1 cellular context compared by ENCODE assay signal in the genomic region with DNA sequence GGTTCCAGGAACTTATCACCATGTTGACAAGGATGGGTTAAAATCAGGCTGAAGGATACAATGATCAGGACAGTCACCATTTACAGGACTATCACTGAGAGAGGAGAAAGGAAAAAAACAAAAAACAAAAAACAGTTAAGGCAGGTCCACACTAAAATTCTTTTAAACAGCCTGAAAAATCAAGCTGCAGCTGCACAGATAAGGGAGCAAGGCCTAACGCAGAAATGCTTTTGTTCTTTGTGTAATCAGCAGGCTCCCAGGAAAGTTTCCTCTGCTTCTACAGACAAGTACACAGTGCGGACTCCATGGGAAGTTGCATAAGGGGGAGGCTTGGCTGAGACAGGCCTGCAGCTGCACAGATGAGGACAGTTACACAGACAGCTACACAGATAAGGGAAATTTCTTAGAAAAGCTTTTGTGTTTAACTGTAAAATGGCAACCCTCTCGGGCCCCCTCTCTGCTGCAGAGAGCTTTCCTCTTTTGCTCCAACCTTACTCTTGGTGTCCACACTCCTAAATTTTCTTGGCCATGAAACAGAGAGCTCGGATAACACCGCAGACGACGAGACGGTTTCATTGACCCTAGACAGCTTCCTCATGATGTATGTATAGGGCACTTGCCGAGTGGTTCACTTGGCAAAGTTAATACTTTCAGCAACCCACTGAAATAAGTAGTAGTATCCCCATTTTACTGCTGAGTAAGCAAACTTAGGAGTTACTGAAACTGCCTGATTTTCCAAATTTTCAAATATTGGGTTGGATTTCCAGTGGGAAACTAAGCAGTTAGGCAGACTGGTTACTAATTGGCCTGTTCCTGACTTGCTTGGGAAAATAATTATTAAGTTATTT.
TF ChIP-seq lines count a peak whose summit lies in the region.

No MANE protein-coding gene starts in this region.

TF ChIP-seq in K562, 482 proteins besides CTCF, POLR2A, EP300 and RAD21 (continued from another document and continues in another):
- TF ChIP-seq RREB1 (CRISPR knock-in tag; IDR thresholded peaks at IDR 0.05) (no peak), FOSL1 (tag; conservative IDR thresholded peaks at IDR 0.05) (peak; percentile 69), PTBP1 (IDR thresholded peaks at IDR 0.05; ENCODE audit: low read depth, low read length) (peak; percentile 79; the same call in 1 of the 2 replicates), ZNF354B (CRISPR knock-in tag; IDR thresholded peaks at IDR 0.05) (no peak), ZNF197 (CRISPR knock-in tag; IDR thresholded peaks at IDR 0.05; ENCODE audit: low read depth) (no peak), CLOCK (CRISPR knock-in tag; IDR thresholded peaks at IDR 0.05; ENCODE audit: borderline replicate concordance) (no peak), PRPF4 (IDR thresholded peaks at IDR 0.05; ENCODE audit: insufficient read depth, low read depth, low read length, poor library complexity, severe bottlenecking) (no peak), NFIC (IDR thresholded peaks at IDR 0.05) (peak; percentile 95), ZNF133 (CRISPR knock-in tag; IDR thresholded peaks at IDR 0.05) (no peak), KDM2B (CRISPR knock-in tag; IDR thresholded peaks at IDR 0.05) (no peak), PHF8 (IDR thresholded peaks at IDR 0.05; ENCODE audit: borderline replicate concordance, low read length) (no peak), ZNF780A (CRISPR knock-in tag; IDR thresholded peaks at IDR 0.05) (no peak), CBX2 (IDR thresholded peaks at IDR 0.05; ENCODE audit: insufficient read depth, low read length, poor library complexity, severe bottlenecking) (no peak), ATF3 (IDR thresholded peaks at IDR 0.05) (peak; percentile 68; the same call in 1 of the 2 replicates), ATF3 (CRISPR knock-in tag; conservative IDR thresholded peaks at IDR 0.05) (no peak), POLR2H (tag; IDR thresholded peaks at IDR 0.05; ENCODE audit: low read depth) (peak; percentile 72), SRF (CRISPR knock-in tag; IDR thresholded peaks at IDR 0.05) (no peak), RBM15 (IDR thresholded peaks at IDR 0.05; ENCODE audit: insufficient read depth, low read length) (no peak), ZBTB17 (CRISPR knock-in tag; IDR thresholded peaks at IDR 0.05) (no peak), EP400 (IDR thresholded peaks at IDR 0.05) (peak; percentile 51), GABPB1 (CRISPR knock-in tag; IDR thresholded peaks at IDR 0.05) (peak; percentile 30; the same call in 1 of the 2 replicates), CEBPG (CRISPR knock-in tag; IDR thresholded peaks at IDR 0.05) (peak; percentile 83), CEBPG (tag; conservative IDR thresholded peaks at IDR 0.05 in 1 of 2, IDR thresholded peaks at IDR 0.05 in 1 of 2) (peak; percentile 77 to 83), HNRNPLL (IDR thresholded peaks at IDR 0.05; ENCODE audit: low read depth, low read length, poor library complexity, severe bottlenecking) (no peak), SMARCA4 (IDR thresholded peaks at IDR 0.05) (peak; percentile 97)
- TF ChIP-seq, protein P1, sequence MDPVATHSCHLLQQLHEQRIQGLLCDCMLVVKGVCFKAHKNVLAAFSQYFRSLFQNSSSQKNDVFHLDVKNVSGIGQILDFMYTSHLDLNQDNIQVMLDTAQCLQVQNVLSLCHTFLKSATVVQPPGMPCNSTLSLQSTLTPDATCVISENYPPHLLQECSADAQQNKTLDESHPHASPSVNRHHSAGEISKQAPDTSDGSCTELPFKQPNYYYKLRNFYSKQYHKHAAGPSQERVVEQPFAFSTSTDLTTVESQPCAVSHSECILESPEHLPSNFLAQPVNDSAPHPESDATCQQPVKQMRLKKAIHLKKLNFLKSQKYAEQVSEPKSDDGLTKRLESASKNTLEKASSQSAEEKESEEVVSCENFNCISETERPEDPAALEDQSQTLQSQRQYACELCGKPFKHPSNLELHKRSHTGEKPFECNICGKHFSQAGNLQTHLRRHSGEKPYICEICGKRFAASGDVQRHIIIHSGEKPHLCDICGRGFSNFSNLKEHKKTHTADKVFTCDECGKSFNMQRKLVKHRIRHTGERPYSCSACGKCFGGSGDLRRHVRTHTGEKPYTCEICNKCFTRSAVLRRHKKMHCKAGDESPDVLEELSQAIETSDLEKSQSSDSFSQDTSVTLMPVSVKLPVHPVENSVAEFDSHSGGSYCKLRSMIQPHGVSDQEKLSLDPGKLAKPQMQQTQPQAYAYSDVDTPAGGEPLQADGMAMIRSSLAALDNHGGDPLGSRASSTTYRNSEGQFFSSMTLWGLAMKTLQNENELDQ (CRISPR knock-in tag; IDR thresholded peaks at IDR 0.05; ENCODE audit: borderline replicate concordance) = no peak
- TF ChIP-seq, protein P2, sequence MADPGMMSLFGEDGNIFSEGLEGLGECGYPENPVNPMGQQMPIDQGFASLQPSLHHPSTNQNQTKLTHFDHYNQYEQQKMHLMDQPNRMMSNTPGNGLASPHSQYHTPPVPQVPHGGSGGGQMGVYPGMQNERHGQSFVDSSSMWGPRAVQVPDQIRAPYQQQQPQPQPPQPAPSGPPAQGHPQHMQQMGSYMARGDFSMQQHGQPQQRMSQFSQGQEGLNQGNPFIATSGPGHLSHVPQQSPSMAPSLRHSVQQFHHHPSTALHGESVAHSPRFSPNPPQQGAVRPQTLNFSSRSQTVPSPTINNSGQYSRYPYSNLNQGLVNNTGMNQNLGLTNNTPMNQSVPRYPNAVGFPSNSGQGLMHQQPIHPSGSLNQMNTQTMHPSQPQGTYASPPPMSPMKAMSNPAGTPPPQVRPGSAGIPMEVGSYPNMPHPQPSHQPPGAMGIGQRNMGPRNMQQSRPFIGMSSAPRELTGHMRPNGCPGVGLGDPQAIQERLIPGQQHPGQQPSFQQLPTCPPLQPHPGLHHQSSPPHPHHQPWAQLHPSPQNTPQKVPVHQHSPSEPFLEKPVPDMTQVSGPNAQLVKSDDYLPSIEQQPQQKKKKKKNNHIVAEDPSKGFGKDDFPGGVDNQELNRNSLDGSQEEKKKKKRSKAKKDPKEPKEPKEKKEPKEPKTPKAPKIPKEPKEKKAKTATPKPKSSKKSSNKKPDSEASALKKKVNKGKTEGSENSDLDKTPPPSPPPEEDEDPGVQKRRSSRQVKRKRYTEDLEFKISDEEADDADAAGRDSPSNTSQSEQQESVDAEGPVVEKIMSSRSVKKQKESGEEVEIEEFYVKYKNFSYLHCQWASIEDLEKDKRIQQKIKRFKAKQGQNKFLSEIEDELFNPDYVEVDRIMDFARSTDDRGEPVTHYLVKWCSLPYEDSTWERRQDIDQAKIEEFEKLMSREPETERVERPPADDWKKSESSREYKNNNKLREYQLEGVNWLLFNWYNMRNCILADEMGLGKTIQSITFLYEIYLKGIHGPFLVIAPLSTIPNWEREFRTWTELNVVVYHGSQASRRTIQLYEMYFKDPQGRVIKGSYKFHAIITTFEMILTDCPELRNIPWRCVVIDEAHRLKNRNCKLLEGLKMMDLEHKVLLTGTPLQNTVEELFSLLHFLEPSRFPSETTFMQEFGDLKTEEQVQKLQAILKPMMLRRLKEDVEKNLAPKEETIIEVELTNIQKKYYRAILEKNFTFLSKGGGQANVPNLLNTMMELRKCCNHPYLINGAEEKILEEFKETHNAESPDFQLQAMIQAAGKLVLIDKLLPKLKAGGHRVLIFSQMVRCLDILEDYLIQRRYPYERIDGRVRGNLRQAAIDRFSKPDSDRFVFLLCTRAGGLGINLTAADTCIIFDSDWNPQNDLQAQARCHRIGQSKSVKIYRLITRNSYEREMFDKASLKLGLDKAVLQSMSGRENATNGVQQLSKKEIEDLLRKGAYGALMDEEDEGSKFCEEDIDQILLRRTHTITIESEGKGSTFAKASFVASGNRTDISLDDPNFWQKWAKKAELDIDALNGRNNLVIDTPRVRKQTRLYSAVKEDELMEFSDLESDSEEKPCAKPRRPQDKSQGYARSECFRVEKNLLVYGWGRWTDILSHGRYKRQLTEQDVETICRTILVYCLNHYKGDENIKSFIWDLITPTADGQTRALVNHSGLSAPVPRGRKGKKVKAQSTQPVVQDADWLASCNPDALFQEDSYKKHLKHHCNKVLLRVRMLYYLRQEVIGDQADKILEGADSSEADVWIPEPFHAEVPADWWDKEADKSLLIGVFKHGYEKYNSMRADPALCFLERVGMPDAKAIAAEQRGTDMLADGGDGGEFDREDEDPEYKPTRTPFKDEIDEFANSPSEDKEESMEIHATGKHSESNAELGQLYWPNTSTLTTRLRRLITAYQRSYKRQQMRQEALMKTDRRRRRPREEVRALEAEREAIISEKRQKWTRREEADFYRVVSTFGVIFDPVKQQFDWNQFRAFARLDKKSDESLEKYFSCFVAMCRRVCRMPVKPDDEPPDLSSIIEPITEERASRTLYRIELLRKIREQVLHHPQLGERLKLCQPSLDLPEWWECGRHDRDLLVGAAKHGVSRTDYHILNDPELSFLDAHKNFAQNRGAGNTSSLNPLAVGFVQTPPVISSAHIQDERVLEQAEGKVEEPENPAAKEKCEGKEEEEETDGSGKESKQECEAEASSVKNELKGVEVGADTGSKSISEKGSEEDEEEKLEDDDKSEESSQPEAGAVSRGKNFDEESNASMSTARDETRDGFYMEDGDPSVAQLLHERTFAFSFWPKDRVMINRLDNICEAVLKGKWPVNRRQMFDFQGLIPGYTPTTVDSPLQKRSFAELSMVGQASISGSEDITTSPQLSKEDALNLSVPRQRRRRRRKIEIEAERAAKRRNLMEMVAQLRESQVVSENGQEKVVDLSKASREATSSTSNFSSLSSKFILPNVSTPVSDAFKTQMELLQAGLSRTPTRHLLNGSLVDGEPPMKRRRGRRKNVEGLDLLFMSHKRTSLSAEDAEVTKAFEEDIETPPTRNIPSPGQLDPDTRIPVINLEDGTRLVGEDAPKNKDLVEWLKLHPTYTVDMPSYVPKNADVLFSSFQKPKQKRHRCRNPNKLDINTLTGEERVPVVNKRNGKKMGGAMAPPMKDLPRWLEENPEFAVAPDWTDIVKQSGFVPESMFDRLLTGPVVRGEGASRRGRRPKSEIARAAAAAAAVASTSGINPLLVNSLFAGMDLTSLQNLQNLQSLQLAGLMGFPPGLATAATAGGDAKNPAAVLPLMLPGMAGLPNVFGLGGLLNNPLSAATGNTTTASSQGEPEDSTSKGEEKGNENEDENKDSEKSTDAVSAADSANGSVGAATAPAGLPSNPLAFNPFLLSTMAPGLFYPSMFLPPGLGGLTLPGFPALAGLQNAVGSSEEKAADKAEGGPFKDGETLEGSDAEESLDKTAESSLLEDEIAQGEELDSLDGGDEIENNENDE (IDR thresholded peaks at IDR 0.05; ENCODE audit: low read depth, low read length) = peak; percentile 66
